In genomic region chr17:80910043-80910442, GRCh38 we compare ENCODE assay signal across 20 cellular contexts.
DNase-seq lines count a peak whose midpoint lies in the region; ATAC-seq and TF ChIP-seq lines count a peak whose summit lies in the region.
"Had no signal": no experiment of that assay in that cellular context is flagged by ENCODE, and none has a peak within 500 bp of the region (broad histone marks: within the 10 kb centered on the region; RNA-seq: fewer than 3 reads in every experiment).

No MANE protein-coding gene starts in this region.

- TF ChIP-seq CTCF in GM12864 (IDR thresholded peaks at IDR 0.05; ENCODE audit: low read depth, low read length, missing control alignments) (no peak), activated B cell treated with CpG ODN at 0.5 μM for 24 hours (IDR thresholded peaks at IDR 0.05) (no peak)

- H3K4me1 Mint-ChIP-seq in activated B cell treated with CpG ODN at 0.5 μM for 24 hours, result peaks cover 67% of the 10 kb centered on the region
- H3K4me1 Mint-ChIP-seq in stimulated activated effector memory CD8-positive, alpha-beta T cell treated with anti-CD3 and anti-CD28 coated beads, Interleukin-12 subunit alpha, Interleukin-12 subunit beta, amount 100 ng/mL, for 72 hours, result no peaks in the 10 kb centered on the region
- H3K4me1 Mint-ChIP-seq: activated CD4-positive, alpha-beta T cell treated with anti-CD3 and anti-CD28 coated beads for 36 hours had no signal

- no peak for DNase-seq in GM12864 (ENCODE audit: low read depth)
- DNase-seq in activated B cell treated with CpG ODN at 0.5 μM for 24 hours, result no peak
- DNase-seq in stimulated activated effector memory CD8-positive, alpha-beta T cell treated with anti-CD3 and anti-CD28 coated beads, Interleukin-12 subunit alpha, Interleukin-12 subunit beta, amount 100 ng/mL, for 72 hours (ENCODE audit: low spot score in 2 of 2), result no peak
- no peak for DNase-seq in stimulated activated CD4-positive, alpha-beta T cell treated with anti-CD3 and anti-CD28 coated beads, Interleukin-15, amount 100 ng/mL, for 24 hours
- DNase-seq in Ammon's horn (ENCODE audit: low spot score), result no peak
- DNase-seq in effector CD8-positive, alpha-beta T cell (lab: John Stamatoyannopoulos, UW), result no peak
- DNase-seq: activated CD4-positive, alpha-beta T cell treated with anti-CD3 and anti-CD28 coated beads for 36 hours; colonic mucosa; DMS79 treated with DMSO at 0.1 percent for 48 hours; hypothalamus; NCI-H2081 treated with DMSO at 0.1 percent for 48 hours; NCI-H446; PC-9; T-cell; uterus had no signal

- peaks cover 2% of the 10 kb centered on the region for H3K9me3 Mint-ChIP-seq in activated B cell treated with CpG ODN at 0.5 μM for 24 hours
- no peaks in the 10 kb centered on the region for H3K9me3 Mint-ChIP-seq in stimulated activated effector memory CD8-positive, alpha-beta T cell treated with anti-CD3 and anti-CD28 coated beads, Interleukin-12 subunit alpha, Interleukin-12 subunit beta, amount 100 ng/mL, for 72 hours
- H3K9me3 Mint-ChIP-seq: T-cell had no signal

- peaks cover 34% of the 10 kb centered on the region for H3K36me3 Mint-ChIP-seq in activated B cell treated with CpG ODN at 0.5 μM for 24 hours (ENCODE audit: low read depth)
- peaks cover 98% of the 10 kb centered on the region for H3K36me3 Mint-ChIP-seq in stimulated activated effector memory CD8-positive, alpha-beta T cell treated with anti-CD3 and anti-CD28 coated beads, Interleukin-12 subunit alpha, Interleukin-12 subunit beta, amount 100 ng/mL, for 72 hours

- POLR2A ChIA-PET in activated B cell treated with CpG ODN at 0.5 μM for 24 hours (lab: Charles Lee), result interaction anchor here (0.6 to 5.2 kb wide), 20 partner anchors 9 to 973 kb away, joined by 3 to 49 read pairs (median 4); no protein-coding TSS in a partner anchor

- H3K4me3 Mint-ChIP-seq in activated B cell treated with CpG ODN at 0.5 μM for 24 hours, result peak overlapping the region; percentile 87
- no peak overlapping the region for H3K4me3 Mint-ChIP-seq in stimulated activated effector memory CD8-positive, alpha-beta T cell treated with anti-CD3 and anti-CD28 coated beads, Interleukin-12 subunit alpha, Interleukin-12 subunit beta, amount 100 ng/mL, for 72 hours
- H3K4me3 Mint-ChIP-seq: activated CD4-positive, alpha-beta T cell treated with anti-CD3 and anti-CD28 coated beads for 36 hours had no signal

- no peaks in the 10 kb centered on the region for H3K27me3 Mint-ChIP-seq in activated B cell treated with CpG ODN at 0.5 μM for 24 hours
- H3K27me3 Mint-ChIP-seq: activated CD4-positive, alpha-beta T cell treated with anti-CD3 and anti-CD28 coated beads for 36 hours; T-cell had no signal

- peak; percentile 41 for ATAC-seq in GM19438 (IDR thresholded peaks at IDR 0.05; ENCODE audit: low read depth, unreplicated experiment)
- no peak for ATAC-seq in activated B cell treated with CpG ODN at 0.5 μM for 24 hours (ENCODE audit: low read depth)
- no peak for ATAC-seq in stimulated activated effector memory CD8-positive, alpha-beta T cell treated with anti-CD3 and anti-CD28 coated beads, Interleukin-12 subunit alpha, Interleukin-12 subunit beta, amount 100 ng/mL, for 72 hours
- ATAC-seq: activated CD4-positive, alpha-beta T cell treated with anti-CD3 and anti-CD28 coated beads for 36 hours; gastroesophageal sphincter; HCT116; right lobe of liver; T-cell had no signal

- peak overlapping the region; percentile 95 for H3K27ac Mint-ChIP-seq in activated B cell treated with CpG ODN at 0.5 μM for 24 hours
- peak overlapping the region; percentile 76 for H3K27ac Mint-ChIP-seq in stimulated activated effector memory CD8-positive, alpha-beta T cell treated with anti-CD3 and anti-CD28 coated beads, Interleukin-12 subunit alpha, Interleukin-12 subunit beta, amount 100 ng/mL, for 72 hours
- H3K27ac Mint-ChIP-seq: activated CD4-positive, alpha-beta T cell treated with anti-CD3 and anti-CD28 coated beads for 36 hours; T-cell had no signal

- CTCF ChIA-PET in activated B cell treated with CpG ODN at 0.5 μM for 24 hours (lab: Charles Lee), result interaction anchor here (1.2 to 2.7 kb wide), 3 partner anchors 10 to 60 kb away, joined by 4 to 14 read pairs (median 6); no protein-coding TSS in a partner anchor

- intact Hi-C loops in activated B cell treated with CpG ODN at 0.5 μM for 24 hours (cut with micrococcal nuclease), result loop anchor here (1.0 to 5.0 kb wide), 5 partner anchors 18 to 173 kb away; no protein-coding TSS in a partner anchor

- H3K4me3 ChIP-seq in GM12864 (ENCODE audit: low read depth, low read length), result peak overlapping the region; percentile 46; the same call in 1 of the 2 replicates
- H3K4me3 ChIP-seq: colonic mucosa, gastroesophageal sphincter, PC-9, right lobe of liver, suprapubic skin, uterus had no signal
